Comparison of ENCODE assay signal across 8 cellular contexts in genomic region chr6:31897612-31898199, GRCh38. TPM values are rescaled to one million over a fixed set of nuclear protein-coding genes. Genes with fewer than 3 reads are reported as not detected.
DNase-seq lines count a peak whose midpoint lies in the region; ATAC-seq and TF ChIP-seq lines count a peak whose summit lies in the region.

TSS of gene EHMT2 (minus strand) at chr6:31897698. CDS start at chr6:31897677, 21 bp downstream.

- H3K36me3 Mint-ChIP-seq in progenitor cell of endocrine pancreas (ENCODE audit: insufficient read depth) = peaks cover 13% of the 10 kb centered on the region

- no peak for TF ChIP-seq CTCF in DOHH2 (IDR thresholded peaks at IDR 0.05; ENCODE audit: low read depth, low read length, poor library complexity, severe bottlenecking)
- no peak for TF ChIP-seq CTCF in HEK293 (tag by site-specific recombination; IDR thresholded peaks at IDR 0.05)
- TF ChIP-seq CTCF in adrenal gland (IDR thresholded peaks at IDR 0.05) = peak in 3 of 6 experiments; percentile 20 to 52 (median 25)
- TF ChIP-seq CTCF in heart right ventricle (IDR thresholded peaks at IDR 0.05) = no peak
- TF ChIP-seq CTCF in progenitor cell of endocrine pancreas (IDR thresholded peaks at IDR 0.05; ENCODE audit: unreplicated experiment) = no peak
- TF ChIP-seq CTCF in upper lobe of left lung (IDR thresholded peaks at IDR 0.05) = peak; percentile 9 to 72 (median 60)

- H4K20me1 ChIP-seq in DOHH2 (ENCODE audit: control insufficient read depth, insufficient read depth, low read depth, low read length) = no peaks in the 10 kb centered on the region

- no peaks in the 10 kb centered on the region for H3K27me3 Mint-ChIP-seq in progenitor cell of endocrine pancreas

- no peaks in the 10 kb centered on the region for H3K9me3 Mint-ChIP-seq in progenitor cell of endocrine pancreas (ENCODE audit: low read depth)

- H3K4me2 ChIP-seq in DOHH2 (ENCODE audit: low read length) = peak within 1 kb of the TSS; percentile 85

- DNase-seq in NCI-H146 (lab: John Stamatoyannopoulos, UW) (peak; percentile 77), T-helper 1 cell (peak; percentile 70 to 86 (median 74)), adrenal gland (peak; percentile 80 to 91 (median 87)), heart right ventricle (peak; percentile 85), progenitor cell of endocrine pancreas (ENCODE audit: low spot score, unreplicated experiment) (peak; percentile 67), upper lobe of left lung (peak; percentile 84 to 97)

- TF ChIP-seq EP300 in upper lobe of left lung (IDR thresholded peaks at IDR 0.05) = no peak

- peak within 1 kb of the TSS; percentile 62 for H3K27ac ChIP-seq in DOHH2 (ENCODE audit: low read depth, low read length)
- peak within 1 kb of the TSS; percentile 65 for H3K27ac ChIP-seq in HEK293 (ENCODE audit: extremely low read depth, low read depth, low read length)
- peak within 1 kb of the TSS; percentile 31 to 86 (median 70) for H3K27ac ChIP-seq in adrenal gland
- H3K27ac ChIP-seq in heart right ventricle = peak within 1 kb of the TSS; percentile 32 to 90 (median 86)
- H3K27ac ChIP-seq in upper lobe of left lung = peak within 1 kb of the TSS; percentile 77 to 94 (median 84)

- peak within 1 kb of the TSS; percentile 94 for H3K4me3 Mint-ChIP-seq in progenitor cell of endocrine pancreas (ENCODE audit: low read depth)

- WGBS in adrenal gland, 4 donors = 0 to 2% (median 0%) methylated on average over 13 to 42 of the region's 42 CpGs
- 0% methylated on average over 31 to 42 of the region's 42 CpGs for WGBS in heart right ventricle, 2 donors
- 0% methylated on average over 18 to 34 of the region's 42 CpGs for WGBS in upper lobe of left lung, 2 donors

- ATAC-seq in heart right ventricle (peak; percentile 62 to 87 (median 73)), upper lobe of left lung (ENCODE audit: low FRiP score in 2 of 2) (peak; percentile 75 to 83)

- H3K36me3 ChIP-seq in DOHH2 (ENCODE audit: control insufficient read depth, low read length) (peaks cover 38% of the 10 kb centered on the region), HEK293 (ENCODE audit: control insufficient read depth in 2 of 2, insufficient read depth in 1 of 2, low read length in 2 of 2) (peaks cover 28 to 36% of the 10 kb centered on the region in 2 experiments), adrenal gland (replicated peaks in 1 of 2) (peaks cover 0 to 31% of the 10 kb centered on the region in 2 donors), heart right ventricle (peaks cover 0 to 38% (median 9%) of the 10 kb centered on the region in 9 donors), upper lobe of left lung (peaks cover 4 to 35% (median 19%) of the 10 kb centered on the region in 4 donors)

- H3F3A ChIP-seq in DOHH2 (ENCODE audit: control insufficient read depth, insufficient read depth) = peaks cover 8% of the 10 kb centered on the region

- H3K4me3 ChIP-seq in DOHH2 (ENCODE audit: low read length) (peak within 1 kb of the TSS; percentile 86), HEK293 (ENCODE audit: low read depth, low read length) (peak within 1 kb of the TSS; percentile 94), adrenal gland (peak within 1 kb of the TSS; percentile 9 to 86 (median 70)), heart right ventricle (peak within 1 kb of the TSS; percentile 55 to 98 (median 87)), upper lobe of left lung (peak within 1 kb of the TSS; percentile 87 to 100 (median 96))

- POLR2A ChIA-PET in HEK293 (lab: Yijun Ruan, JAX) = interaction anchor here (0.6 to 3.1 kb wide), 25 partner anchors 10 to 356 kb away, joined by 3 to 30 read pairs (median 5); partner anchors contain the start of genes ABHD16A, ATF6B, DDAH2 and DDX39B

- no peaks in the 10 kb centered on the region for H3K9me3 ChIP-seq in DOHH2 (ENCODE audit: control insufficient read depth, insufficient read depth, low read length)
- H3K9me3 ChIP-seq in HEK293 (ENCODE audit: control insufficient read depth, insufficient read depth, low read depth, low read length) = no peaks in the 10 kb centered on the region
- no peaks in the 10 kb centered on the region for H3K9me3 ChIP-seq in adrenal gland (replicated peaks in 1 of 3)
- no peaks in the 10 kb centered on the region for H3K9me3 ChIP-seq in heart right ventricle
- no peaks in the 10 kb centered on the region for H3K9me3 ChIP-seq in upper lobe of left lung

- H3K79me2 ChIP-seq in DOHH2 (ENCODE audit: control insufficient read depth, low read length) = peaks cover 40% of the 10 kb centered on the region

- no peaks in the 10 kb centered on the region for H3K9me2 ChIP-seq in DOHH2 (replicated peaks; ENCODE audit: control insufficient read depth, low read length)

- TF ChIP-seq POLR2A in adrenal gland (IDR thresholded peaks at IDR 0.05) (peak in 1 of 2 donors; percentile 87), upper lobe of left lung (IDR thresholded peaks at IDR 0.05) (peak in 3 of 4 donors; percentile 30 to 69 (median 60))

- CTCF ChIA-PET in HEK293 (lab: Yijun Ruan, JAX) = interaction anchor here (0.6 to 3.4 kb wide), 10 partner anchors 8 to 300 kb away, joined by 3 to 16 read pairs (median 4); no protein-coding TSS in a partner anchor

- H3K27ac Mint-ChIP-seq in progenitor cell of endocrine pancreas = peak within 1 kb of the TSS; percentile 97

- peaks cover 37% of the 10 kb centered on the region for H3K4me1 ChIP-seq in DOHH2 (ENCODE audit: control insufficient read depth, low read length)
- peaks cover 6% of the 10 kb centered on the region for H3K4me1 ChIP-seq in HEK293 (ENCODE audit: control insufficient read depth, insufficient read depth, low read length)
- H3K4me1 ChIP-seq in adrenal gland (replicated peaks in 1 of 2) = peaks cover 8 to 30% of the 10 kb centered on the region in 2 donors
- H3K4me1 ChIP-seq in heart right ventricle = peaks cover 3 to 42% (median 34%) of the 10 kb centered on the region in 9 donors
- peaks cover 19 to 52% (median 37%) of the 10 kb centered on the region in 4 donors for H3K4me1 ChIP-seq in upper lobe of left lung

- no peaks in the 10 kb centered on the region for H3K27me3 ChIP-seq in DOHH2 (ENCODE audit: control insufficient read depth, low read length)
- H3K27me3 ChIP-seq in adrenal gland = no peaks in the 10 kb centered on the region
- H3K27me3 ChIP-seq in heart right ventricle = no peaks in the 10 kb centered on the region
- no peaks in the 10 kb centered on the region for H3K27me3 ChIP-seq in upper lobe of left lung

- H3K4me1 Mint-ChIP-seq in progenitor cell of endocrine pancreas (ENCODE audit: low read depth) = peaks cover 23% of the 10 kb centered on the region

- intact Hi-C loops in adrenal gland (cut with DNase I) (no loop called here), heart right ventricle (cut with DNase I) (loop anchor here in 1 of 10 donors (5.0 kb wide), 1 partner anchor 275 kb away; the partner anchor contains the start of gene PRRC2A)

TF ChIP-seq in HEK293, 187 proteins besides CTCF, POLR2A, EP300 and RAD21 (continues in another document):
- 0 out of 2 replicates have a peak, but pooled peaks have one; percentile 33 for TF ChIP-seq ZBTB44 (tag by site-specific recombination; IDR thresholded peaks at IDR 0.05)
- TF ChIP-seq ZNF777 (tag by site-specific recombination; IDR thresholded peaks at IDR 0.05; ENCODE audit: borderline replicate concordance) = no peak
- TF ChIP-seq, protein P1, sequence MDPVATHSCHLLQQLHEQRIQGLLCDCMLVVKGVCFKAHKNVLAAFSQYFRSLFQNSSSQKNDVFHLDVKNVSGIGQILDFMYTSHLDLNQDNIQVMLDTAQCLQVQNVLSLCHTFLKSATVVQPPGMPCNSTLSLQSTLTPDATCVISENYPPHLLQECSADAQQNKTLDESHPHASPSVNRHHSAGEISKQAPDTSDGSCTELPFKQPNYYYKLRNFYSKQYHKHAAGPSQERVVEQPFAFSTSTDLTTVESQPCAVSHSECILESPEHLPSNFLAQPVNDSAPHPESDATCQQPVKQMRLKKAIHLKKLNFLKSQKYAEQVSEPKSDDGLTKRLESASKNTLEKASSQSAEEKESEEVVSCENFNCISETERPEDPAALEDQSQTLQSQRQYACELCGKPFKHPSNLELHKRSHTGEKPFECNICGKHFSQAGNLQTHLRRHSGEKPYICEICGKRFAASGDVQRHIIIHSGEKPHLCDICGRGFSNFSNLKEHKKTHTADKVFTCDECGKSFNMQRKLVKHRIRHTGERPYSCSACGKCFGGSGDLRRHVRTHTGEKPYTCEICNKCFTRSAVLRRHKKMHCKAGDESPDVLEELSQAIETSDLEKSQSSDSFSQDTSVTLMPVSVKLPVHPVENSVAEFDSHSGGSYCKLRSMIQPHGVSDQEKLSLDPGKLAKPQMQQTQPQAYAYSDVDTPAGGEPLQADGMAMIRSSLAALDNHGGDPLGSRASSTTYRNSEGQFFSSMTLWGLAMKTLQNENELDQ (tag by site-specific recombination; IDR thresholded peaks at IDR 0.05; ENCODE audit: low read depth) = no peak
- TF ChIP-seq KLF16 (tag by site-specific recombination; IDR thresholded peaks at IDR 0.05) = no peak; the same call in 1 of the 2 replicates
- no peak for TF ChIP-seq ZNF248 (tag by site-specific recombination; IDR thresholded peaks at IDR 0.05)
- TF ChIP-seq IKZF3 (tag by site-specific recombination; IDR thresholded peaks at IDR 0.05) = peak; percentile 61; the same call in 1 of the 2 replicates
- peak; percentile 43 for TF ChIP-seq ZNF366 (tag by site-specific recombination; conservative IDR thresholded peaks at IDR 0.05)
- 0 out of 2 replicates have a peak, but pooled peaks have one; percentile 8 for TF ChIP-seq ZSCAN30 (tag by site-specific recombination; IDR thresholded peaks at IDR 0.05)
- no peak for TF ChIP-seq ZNF792 (tag by site-specific recombination; IDR thresholded peaks at IDR 0.05)

RNA-seq across cellular contexts. Expression of gene EHMT2, which starts in this region (rescaled TPM):
- total RNA-seq in adrenal gland (10 to 100 TPM; 25.1 to 67.6 (median 49.9) TPM), heart right ventricle (10 to 100 TPM in 9 of 10 donors, 1 to 10 TPM in 1; 6.4 to 18.7 (median 14.2) TPM), progenitor cell of endocrine pancreas (161 and 175 TPM in 2 replicates), upper lobe of left lung (10 to 100 TPM; 23.6 to 57.3 (median 41.7) TPM)
- polyA plus RNA-seq in adrenal gland (100 to 1,000 TPM in 1 of 3 donors, 10 to 100 TPM in 2; 16.8 to 107 (median 59.4) TPM), heart right ventricle (10 to 100 TPM; 13.2 to 21.7 TPM)

Comparison
In these comparisons a context has a peak if more than half of its experiments do, and no peak if none do; other contexts are left out.
1. Peak in every context shown above with its lines: DNase-seq, ATAC-seq, H3K4me3 ChIP-seq and H3K27ac ChIP-seq.
2. CTCF ChIP-seq: peak in upper lobe of left lung (6 of 6); none in DOHH2 (single experiment), HEK293 (single experiment), heart right ventricle (0 of 9) and progenitor cell of endocrine pancreas (single experiment).